ENCODE assay signal across 40 cellular contexts in the genomic region with DNA sequence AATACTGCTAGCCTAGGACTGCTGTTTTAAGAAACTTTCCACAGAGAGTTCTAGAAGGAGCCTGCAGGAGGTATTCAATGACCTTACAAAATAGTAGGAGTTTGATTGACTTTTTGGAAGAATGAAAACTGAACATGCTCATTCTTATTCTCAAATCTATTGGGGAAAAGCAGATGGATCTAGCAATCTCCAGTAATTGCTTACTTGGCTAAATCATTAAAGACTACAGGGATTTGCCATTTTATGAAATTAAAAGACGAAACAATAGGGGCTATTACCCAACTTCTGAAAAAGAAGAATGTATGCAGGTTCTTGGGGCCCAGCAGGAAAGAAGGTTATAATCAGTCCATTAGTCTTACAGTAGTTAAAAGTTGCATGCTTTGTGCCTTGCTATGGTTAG. TPM values are rescaled to one million over a fixed set of nuclear protein-coding genes. Genes with fewer than 3 reads are reported as not detected.
"Had no signal": no experiment of that assay in that cellular context is flagged by ENCODE, and none has a peak within 500 bp of the region (broad histone marks: within the 10 kb centered on the region; RNA-seq: fewer than 3 reads in every experiment).

No MANE protein-coding gene starts in this region.

- H3K36me3 Mint-ChIP-seq: activated naive CD4-positive, alpha-beta T cell treated with anti-CD3 and anti-CD28 coated beads, Interleukin-2, amount 10 ng/mL, durations not matched to agents 7 days and 5 days; activated naive CD4-positive, alpha-beta T cell treated with anti-CD3 and anti-CD28 coated beads, Interleukin-2, amount 50 U/mL, for 24 hours; activated naive CD4-positive, alpha-beta T cell treated with anti-CD3 and anti-CD28 coated beads, Interleukin-2, amount 50 U/mL, for 72 hours; activated naive CD8-positive, alpha-beta T cell; activated naive CD8-positive, alpha-beta T cell treated with anti-CD3 and anti-CD28 coated beads for 36 hours; activated naive CD8-positive, alpha-beta T cell treated with anti-CD3 and anti-CD28 coated beads, Interleukin-2, amount 10 ng/mL, durations not matched to agents 7 days and 5 days; brain had no signal

- H3K4me1 Mint-ChIP-seq: activated naive CD4-positive, alpha-beta T cell treated with anti-CD3 and anti-CD28 coated beads, Interleukin-2, amount 10 ng/mL, durations not matched to agents 7 days and 5 days; activated naive CD4-positive, alpha-beta T cell treated with anti-CD3 and anti-CD28 coated beads, Interleukin-2, amount 50 U/mL, for 24 hours; activated naive CD8-positive, alpha-beta T cell treated with anti-CD3 and anti-CD28 coated beads for 36 hours; activated naive CD8-positive, alpha-beta T cell treated with anti-CD3 and anti-CD28 coated beads, Interleukin-2, amount 50 U/mL, for 24 hours; activated T-helper 17 cell treated with anti-CD3 and anti-CD28 coated beads, Interleukin-2, amount 50 U/mL, for 72 hours; brain; central memory CD8-positive, alpha-beta T cell had no signal

- H3K27me3 Mint-ChIP-seq: activated naive CD4-positive, alpha-beta T cell treated with anti-CD3 and anti-CD28 coated beads, Interleukin-2, amount 10 ng/mL, durations not matched to agents 7 days and 5 days; activated naive CD8-positive, alpha-beta T cell treated with anti-CD3 and anti-CD28 coated beads, Interleukin-2, amount 10 ng/mL, durations not matched to agents 7 days and 5 days; activated naive CD8-positive, alpha-beta T cell treated with anti-CD3 and anti-CD28 coated beads, Interleukin-2, amount 50 U/mL, for 24 hours; activated T-cell treated with anti-CD3 and anti-CD28 coated beads, Interleukin-2, amount 50 U/mL, for 24 hours had no signal

- H3K36me3 ChIP-seq: adrenal gland, ascending aorta, brain microvascular endothelial cell, breast epithelium, cardiac muscle cell had no signal

- DNase-seq: activated effector memory CD4-positive, alpha-beta T cell treated with anti-CD3 and anti-CD28 coated beads, Interleukin-2, amount 50 U/mL, for 16 hours; activated effector memory CD4-positive, alpha-beta T cell treated with Interleukin-2 at 50 U/mL for 16 hours; activated gamma-delta T cell; activated gamma-delta T cell treated with Interleukin-2 at 50 U/mL for 16 hours; activated naive CD4-positive, alpha-beta T cell; activated naive CD4-positive, alpha-beta T cell treated with anti-CD3 and anti-CD28 coated beads for 36 hours; activated naive CD4-positive, alpha-beta T cell treated with anti-CD3 and anti-CD28 coated beads, Interleukin-2, amount 10 ng/mL, durations not matched to agents 7 days and 5 days; activated naive CD4-positive, alpha-beta T cell treated with anti-CD3 and anti-CD28 coated beads, Interleukin-2, amount 50 U/mL, for 16 hours; activated naive CD4-positive, alpha-beta T cell treated with Interleukin-2 at 50 U/mL for 16 hours; activated naive CD8-positive, alpha-beta T cell treated with anti-CD3 and anti-CD28 coated beads for 36 hours; activated naive CD8-positive, alpha-beta T cell treated with anti-CD3 and anti-CD28 coated beads, Interleukin-2, amount 10 ng/mL, durations not matched to agents 7 days and 5 days; activated naive CD8-positive, alpha-beta T cell treated with anti-CD3 and anti-CD28 coated beads, Interleukin-2, amount 50 U/mL, for 24 hours; activated T-cell treated with anti-CD3 and anti-CD28 coated beads, Interleukin-2, amount 50 U/mL, for 24 hours; activated T-cell treated with anti-CD3 and anti-CD28 coated beads, Interleukin-2, amount 50 U/mL, for 4 hours; activated T-cell treated with anti-CD3 and anti-CD28 coated beads, Interleukin-2, amount 50 U/mL, for 48 hours; activated T-cell treated with anti-CD3 and anti-CD28 coated beads, Interleukin-2, amount 50 U/mL, for 72 hours; adrenal gland; amniotic stem cell; amygdala; anterior cingulate cortex; aorta; body of pancreas; brain microvascular endothelial cell; caudate nucleus; central memory CD4-positive, alpha-beta T cell; cerebellar nuclear complex had no signal

- ATAC-seq: activated naive CD4-positive, alpha-beta T cell treated with anti-CD3 and anti-CD28 coated beads, Interleukin-2, amount 50 U/mL, for 72 hours; activated naive CD8-positive, alpha-beta T cell treated with anti-CD3 and anti-CD28 coated beads, Interleukin-2, amount 50 U/mL, for 24 hours; activated T-cell treated with anti-CD3 and anti-CD28 coated beads, Interleukin-2, amount 50 U/mL, for 4 hours; activated T-cell treated with anti-CD3 and anti-CD28 coated beads, Interleukin-2, amount 50 U/mL, for 72 hours; activated T-helper 17 cell treated with anti-CD3 and anti-CD28 coated beads, Interleukin-2, amount 50 U/mL, for 72 hours; body of pancreas had no signal

- H3K4me3 ChIP-seq: adrenal gland, ascending aorta, body of pancreas, breast epithelium, cardiac muscle cell had no signal

- H3K9me3 ChIP-seq: adrenal gland, ascending aorta, body of pancreas, breast epithelium had no signal

- H3K4me1 ChIP-seq: adrenal gland, ascending aorta, breast epithelium had no signal

- FAIRE-seq: astrocyte, bronchial epithelial cell had no signal

- H3K27me3 ChIP-seq: adrenal gland, ascending aorta, body of pancreas, brain microvascular endothelial cell, breast epithelium, cardiac muscle cell had no signal

- H3K4me3 Mint-ChIP-seq: activated naive CD4-positive, alpha-beta T cell treated with anti-CD3 and anti-CD28 coated beads for 36 hours; activated naive CD4-positive, alpha-beta T cell treated with anti-CD3 and anti-CD28 coated beads, Interleukin-2, amount 10 ng/mL, durations not matched to agents 7 days and 5 days; activated naive CD4-positive, alpha-beta T cell treated with anti-CD3 and anti-CD28 coated beads, Interleukin-2, amount 50 U/mL, for 24 hours; activated naive CD8-positive, alpha-beta T cell; activated naive CD8-positive, alpha-beta T cell treated with anti-CD3 and anti-CD28 coated beads for 36 hours; activated naive CD8-positive, alpha-beta T cell treated with anti-CD3 and anti-CD28 coated beads, Interleukin-2, amount 10 ng/mL, durations not matched to agents 7 days and 5 days; activated naive CD8-positive, alpha-beta T cell treated with anti-CD3 and anti-CD28 coated beads, Interleukin-2, amount 50 U/mL, for 24 hours; activated T-cell treated with anti-CD3 and anti-CD28 coated beads, Interleukin-2, amount 50 U/mL, for 24 hours; activated T-cell treated with anti-CD3 and anti-CD28 coated beads, Interleukin-2, amount 50 U/mL, for 4 hours; activated T-cell treated with anti-CD3 and anti-CD28 coated beads, Interleukin-2, amount 50 U/mL, for 72 hours; activated T-helper 1 cell treated with anti-CD3 and anti-CD28 coated beads, Interleukin-12 subunit alpha, Interleukin-12 subunit beta, Interleukin-2, Interleukin-4 antibody, amounts not matched to agents 30 ng/mL and 10 ng/mL and 1 ng/mL, durations not matched to agents 14 hours and 24 hours and 36 hours; activated T-helper 17 cell treated with anti-CD3 and anti-CD28 coated beads, Interleukin-2, amount 50 U/mL, for 72 hours; brain; central memory CD8-positive, alpha-beta T cell had no signal

- H3K27ac ChIP-seq: adrenal gland, ascending aorta, body of pancreas, brain microvascular endothelial cell, breast epithelium, cardiac muscle cell had no signal

- H3K9me3 Mint-ChIP-seq: activated naive CD4-positive, alpha-beta T cell treated with anti-CD3 and anti-CD28 coated beads for 36 hours; activated naive CD4-positive, alpha-beta T cell treated with anti-CD3 and anti-CD28 coated beads, Interleukin-2, amount 10 ng/mL, durations not matched to agents 7 days and 5 days; activated naive CD4-positive, alpha-beta T cell treated with anti-CD3 and anti-CD28 coated beads, Interleukin-2, amount 50 U/mL, for 24 hours; activated naive CD4-positive, alpha-beta T cell treated with anti-CD3 and anti-CD28 coated beads, Interleukin-2, amount 50 U/mL, for 72 hours; activated naive CD8-positive, alpha-beta T cell treated with anti-CD3 and anti-CD28 coated beads for 36 hours; activated naive CD8-positive, alpha-beta T cell treated with anti-CD3 and anti-CD28 coated beads, Interleukin-2, amount 10 ng/mL, durations not matched to agents 7 days and 5 days; activated naive CD8-positive, alpha-beta T cell treated with anti-CD3 and anti-CD28 coated beads, Interleukin-2, amount 50 U/mL, for 24 hours; activated T-cell treated with anti-CD3 and anti-CD28 coated beads, Interleukin-2, amount 50 U/mL, for 24 hours; activated T-cell treated with anti-CD3 and anti-CD28 coated beads, Interleukin-2, amount 50 U/mL, for 4 hours; activated T-cell treated with anti-CD3 and anti-CD28 coated beads, Interleukin-2, amount 50 U/mL, for 72 hours; activated T-helper 1 cell treated with anti-CD3 and anti-CD28 coated beads, Interleukin-12 subunit alpha, Interleukin-12 subunit beta, Interleukin-2, Interleukin-4 antibody, amounts not matched to agents 30 ng/mL and 10 ng/mL and 1 ng/mL, durations not matched to agents 14 hours and 24 hours and 36 hours; activated T-helper 17 cell treated with anti-CD3 and anti-CD28 coated beads, Interleukin-2, amount 50 U/mL, for 72 hours; activated T-helper 2 cell treated with anti-CD3 and anti-CD28 coated beads, Interferon-gamma antibody, Interleukin-2, Interleukin-4, amounts not matched to agents 10 μg/mL and 5 μg/mL and 100 μg/mL, durations not matched to agents 14 hours and 24 hours and 36 hours; brain; central memory CD8-positive, alpha-beta T cell had no signal

- H3K27ac Mint-ChIP-seq: activated naive CD4-positive, alpha-beta T cell treated with anti-CD3 and anti-CD28 coated beads for 36 hours; activated naive CD4-positive, alpha-beta T cell treated with anti-CD3 and anti-CD28 coated beads, Interleukin-2, amount 10 ng/mL, durations not matched to agents 7 days and 5 days; activated naive CD4-positive, alpha-beta T cell treated with anti-CD3 and anti-CD28 coated beads, Interleukin-2, amount 50 U/mL, for 24 hours; activated naive CD4-positive, alpha-beta T cell treated with anti-CD3 and anti-CD28 coated beads, Interleukin-2, amount 50 U/mL, for 72 hours; activated naive CD8-positive, alpha-beta T cell; activated naive CD8-positive, alpha-beta T cell treated with anti-CD3 and anti-CD28 coated beads for 36 hours; activated naive CD8-positive, alpha-beta T cell treated with anti-CD3 and anti-CD28 coated beads, Interleukin-2, amount 10 ng/mL, durations not matched to agents 7 days and 5 days; activated naive CD8-positive, alpha-beta T cell treated with anti-CD3 and anti-CD28 coated beads, Interleukin-2, amount 50 U/mL, for 24 hours; activated T-cell treated with anti-CD3 and anti-CD28 coated beads, Interleukin-2, amount 50 U/mL, for 24 hours; activated T-cell treated with anti-CD3 and anti-CD28 coated beads, Interleukin-2, amount 50 U/mL, for 72 hours; activated T-helper 1 cell treated with anti-CD3 and anti-CD28 coated beads, Interleukin-12 subunit alpha, Interleukin-12 subunit beta, Interleukin-2, Interleukin-4 antibody, amounts not matched to agents 30 ng/mL and 10 ng/mL and 1 ng/mL, durations not matched to agents 14 hours and 24 hours and 36 hours; activated T-helper 17 cell treated with anti-CD3 and anti-CD28 coated beads, Interleukin-2, amount 50 U/mL, for 72 hours; activated T-helper 2 cell treated with anti-CD3 and anti-CD28 coated beads, Interferon-gamma antibody, Interleukin-2, Interleukin-4, amounts not matched to agents 10 μg/mL and 5 μg/mL and 100 μg/mL, durations not matched to agents 14 hours and 24 hours and 36 hours; brain had no signal

RNA-seq across cellular contexts. Expression of gene PEX5L, which starts 29.9 kb away (rescaled TPM):
- total RNA-seq: activated naive CD4-positive, alpha-beta T cell treated with anti-CD3 and anti-CD28 coated beads for 36 hours; activated naive CD4-positive, alpha-beta T cell treated with anti-CD3 and anti-CD28 coated beads, Interleukin-2, amount 50 U/mL, for 72 hours; activated naive CD8-positive, alpha-beta T cell treated with anti-CD3 and anti-CD28 coated beads for 36 hours; activated naive CD8-positive, alpha-beta T cell treated with anti-CD3 and anti-CD28 coated beads, Interleukin-2, amount 10 ng/mL, durations not matched to agents 7 days and 5 days; chondrocyte had no signal
- polyA plus RNA-seq: aorta had no signal
